8 cellular contexts compared by ENCODE assay signal in the genomic region with DNA sequence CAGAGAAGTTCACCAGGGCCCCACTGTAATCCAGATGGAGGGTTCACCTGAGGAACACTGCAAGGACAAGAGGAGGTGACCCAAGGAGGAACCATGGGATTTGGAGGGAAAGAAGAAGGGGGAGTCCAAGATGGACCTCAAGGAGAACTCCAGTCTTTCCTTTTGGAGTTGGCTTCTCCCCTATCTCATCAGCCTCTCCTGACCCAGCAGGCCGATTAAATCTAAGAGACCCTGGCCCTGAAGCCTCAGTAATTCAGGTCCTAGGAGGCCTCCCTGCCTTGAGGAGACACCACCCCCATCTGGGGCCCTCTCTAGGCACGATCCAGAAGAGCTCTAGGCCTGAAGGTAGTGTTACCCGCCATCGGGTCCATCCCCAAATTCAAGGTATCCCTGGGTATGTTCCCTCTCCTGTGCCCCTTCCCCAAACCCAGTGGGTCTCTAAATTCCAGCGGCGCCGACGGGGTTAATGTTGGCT. TPM values are rescaled to one million over a fixed set of nuclear protein-coding genes. Genes with fewer than 3 reads are reported as not detected.
DNase-seq lines count a peak whose midpoint lies in the region; ATAC-seq lines count a peak whose summit lies in the region.

No MANE protein-coding gene starts in this region.

- CTCF ChIA-PET in activated CD8-positive, alpha-beta T cell treated with anti-CD3 and anti-CD28 coated beads, Interleukin-2, amount 10 ng/mL, durations not matched to agents 7 days and 5 days (lab: Charles Lee) = interaction anchor here (1.1 to 8.3 kb wide), 6 partner anchors 13 to 88 kb away, joined by 4 to 92 read pairs (median 16); partner anchors contain the start of gene DGKZ

- H3K27ac Mint-ChIP-seq in T-helper 2 cell treated with Interferon-gamma antibody and Interleukin-4, amounts not matched to agents 5 μg/mL and 100 μg/mL, for 36 hours = no peak overlapping the region
- H3K27ac Mint-ChIP-seq in activated CD8-positive, alpha-beta T cell treated with anti-CD3 and anti-CD28 coated beads, Interleukin-2, amount 10 ng/mL, durations not matched to agents 7 days and 5 days = no peak overlapping the region
- no peak overlapping the region for H3K27ac Mint-ChIP-seq in stimulated activated effector memory CD8-positive, alpha-beta T cell treated with anti-CD3 and anti-CD28 coated beads, Interleukin-12 subunit alpha, Interleukin-12 subunit beta, amount 100 ng/mL, for 72 hours

- H3K4me3 Mint-ChIP-seq in T-helper 2 cell treated with Interferon-gamma antibody and Interleukin-4, amounts not matched to agents 5 μg/mL and 100 μg/mL, for 36 hours = peak overlapping the region; percentile 75
- H3K4me3 Mint-ChIP-seq in activated CD8-positive, alpha-beta T cell treated with anti-CD3 and anti-CD28 coated beads, Interleukin-2, amount 10 ng/mL, durations not matched to agents 7 days and 5 days = peak overlapping the region; percentile 58
- H3K4me3 Mint-ChIP-seq in stimulated activated effector memory CD8-positive, alpha-beta T cell treated with anti-CD3 and anti-CD28 coated beads, Interleukin-12 subunit alpha, Interleukin-12 subunit beta, amount 100 ng/mL, for 72 hours = peak overlapping the region; percentile 14

- peaks cover 3% of the 10 kb centered on the region for H3K36me3 Mint-ChIP-seq in T-helper 2 cell treated with Interferon-gamma antibody and Interleukin-4, amounts not matched to agents 5 μg/mL and 100 μg/mL, for 36 hours (ENCODE audit: low read depth)
- H3K36me3 Mint-ChIP-seq in activated CD8-positive, alpha-beta T cell treated with anti-CD3 and anti-CD28 coated beads, Interleukin-2, amount 10 ng/mL, durations not matched to agents 7 days and 5 days (ENCODE audit: low read depth) = peaks cover 3% of the 10 kb centered on the region
- H3K36me3 Mint-ChIP-seq in stimulated activated effector memory CD8-positive, alpha-beta T cell treated with anti-CD3 and anti-CD28 coated beads, Interleukin-12 subunit alpha, Interleukin-12 subunit beta, amount 100 ng/mL, for 72 hours = no peaks in the 10 kb centered on the region

- H3K4me3 ChIP-seq in iPS-18c (ENCODE audit: insufficient read depth, low read depth, low read length) = peak overlapping the region; percentile 61; the same call in 1 of the 2 replicates

- no peaks in the 10 kb centered on the region for H3K9me3 Mint-ChIP-seq in T-helper 2 cell treated with Interferon-gamma antibody and Interleukin-4, amounts not matched to agents 5 μg/mL and 100 μg/mL, for 36 hours
- no peaks in the 10 kb centered on the region for H3K9me3 Mint-ChIP-seq in activated CD8-positive, alpha-beta T cell treated with anti-CD3 and anti-CD28 coated beads, Interleukin-2, amount 10 ng/mL, durations not matched to agents 7 days and 5 days (ENCODE audit: insufficient read depth)
- H3K9me3 Mint-ChIP-seq in stimulated activated effector memory CD8-positive, alpha-beta T cell treated with anti-CD3 and anti-CD28 coated beads, Interleukin-12 subunit alpha, Interleukin-12 subunit beta, amount 100 ng/mL, for 72 hours = no peaks in the 10 kb centered on the region

- H3K4me1 Mint-ChIP-seq in T-helper 2 cell treated with Interferon-gamma antibody and Interleukin-4, amounts not matched to agents 5 μg/mL and 100 μg/mL, for 36 hours (ENCODE audit: low read depth) = peaks cover 38% of the 10 kb centered on the region
- H3K4me1 Mint-ChIP-seq in activated CD8-positive, alpha-beta T cell treated with anti-CD3 and anti-CD28 coated beads, Interleukin-2, amount 10 ng/mL, durations not matched to agents 7 days and 5 days (ENCODE audit: low read depth) = peaks cover 46% of the 10 kb centered on the region
- peaks cover 27% of the 10 kb centered on the region for H3K4me1 Mint-ChIP-seq in stimulated activated effector memory CD8-positive, alpha-beta T cell treated with anti-CD3 and anti-CD28 coated beads, Interleukin-12 subunit alpha, Interleukin-12 subunit beta, amount 100 ng/mL, for 72 hours

- no peak for DNase-seq in T-helper 2 cell treated with Interferon-gamma antibody and Interleukin-4, amounts not matched to agents 5 μg/mL and 100 μg/mL, for 36 hours (ENCODE audit: low spot score)
- DNase-seq in T-helper 2 cell (no peak), NCI-H446 (lab: John Stamatoyannopoulos, UW) (no peak)
- DNase-seq in activated CD8-positive, alpha-beta T cell treated with anti-CD3 and anti-CD28 coated beads, Interleukin-2, amount 10 ng/mL, durations not matched to agents 7 days and 5 days = no peak
- no peak for DNase-seq in stimulated activated effector memory CD8-positive, alpha-beta T cell treated with anti-CD3 and anti-CD28 coated beads, Interleukin-12 subunit alpha, Interleukin-12 subunit beta, amount 100 ng/mL, for 72 hours (ENCODE audit: low spot score in 2 of 2)
- no peak for DNase-seq in stimulated activated naive CD4-positive, alpha-beta T cell (lab: John Stamatoyannopoulos, UW)

- no peak for ATAC-seq in activated CD8-positive, alpha-beta T cell treated with anti-CD3 and anti-CD28 coated beads, Interleukin-2, amount 10 ng/mL, durations not matched to agents 7 days and 5 days
- ATAC-seq in stimulated activated effector memory CD8-positive, alpha-beta T cell treated with anti-CD3 and anti-CD28 coated beads, Interleukin-12 subunit alpha, Interleukin-12 subunit beta, amount 100 ng/mL, for 72 hours = no peak
- ATAC-seq in HG03108 (IDR thresholded peaks at IDR 0.05; ENCODE audit: unreplicated experiment) = no peak

- no peaks in the 10 kb centered on the region for H3K9me3 ChIP-seq in iPS-18c (ENCODE audit: control insufficient read depth, insufficient read depth, low read length)

- POLR2A ChIA-PET in activated CD8-positive, alpha-beta T cell treated with anti-CD3 and anti-CD28 coated beads, Interleukin-2, amount 10 ng/mL, durations not matched to agents 7 days and 5 days (lab: Charles Lee) = interaction anchor here (1.1 to 1.5 kb wide), 3 partner anchors 8 to 17 kb away, joined by 3 to 6 read pairs (median 3); no protein-coding TSS in a partner anchor

- peaks cover 60% of the 10 kb centered on the region for H3K27me3 Mint-ChIP-seq in T-helper 2 cell treated with Interferon-gamma antibody and Interleukin-4, amounts not matched to agents 5 μg/mL and 100 μg/mL, for 36 hours (ENCODE audit: low read depth)
- peaks cover 50% of the 10 kb centered on the region for H3K27me3 Mint-ChIP-seq in activated CD8-positive, alpha-beta T cell treated with anti-CD3 and anti-CD28 coated beads, Interleukin-2, amount 10 ng/mL, durations not matched to agents 7 days and 5 days (ENCODE audit: low read depth)

RNA-seq across cellular contexts. Expression of gene DGKZ, which starts 15.1 kb away (rescaled TPM):
- total RNA-seq in activated CD8-positive, alpha-beta T cell treated with anti-CD3 and anti-CD28 coated beads, Interleukin-2, amount 10 ng/mL, durations not matched to agents 7 days and 5 days = 100 to 1,000 TPM; 151 to 152 TPM

RNA-seq across cellular contexts. Expression of gene MDK, which starts 49.3 kb away (rescaled TPM):
- total RNA-seq in activated CD8-positive, alpha-beta T cell treated with anti-CD3 and anti-CD28 coated beads, Interleukin-2, amount 10 ng/mL, durations not matched to agents 7 days and 5 days = 1 to 10 TPM; 6.9 to 7.4 TPM

RNA-seq across cellular contexts. Expression of gene CREB3L1, which starts 54.7 kb away (rescaled TPM):
- not detected for total RNA-seq in activated CD8-positive, alpha-beta T cell treated with anti-CD3 and anti-CD28 coated beads, Interleukin-2, amount 10 ng/mL, durations not matched to agents 7 days and 5 days

RNA-seq across cellular contexts. Expression of gene CHRM4, which starts 59.4 kb away (rescaled TPM):
- under 1 TPM; 0.37 TPM for total RNA-seq in activated CD8-positive, alpha-beta T cell treated with anti-CD3 and anti-CD28 coated beads, Interleukin-2, amount 10 ng/mL, durations not matched to agents 7 days and 5 days

Comparison
In these comparisons a context has a peak if more than half of its experiments do, and no peak if none do; other contexts are left out.
1. H3K4me3 Mint-ChIP-seq: peak in every context shown above with its lines; median percentile 75 in T-helper 2 cell treated with Interferon-gamma antibody and Interleukin-4, amounts not matched to agents 5 μg/mL and 100 μg/mL, for 36 hours; 58 in activated CD8-positive, alpha-beta T cell treated with anti-CD3 and anti-CD28 coated beads, Interleukin-2, amount 10 ng/mL, durations not matched to agents 7 days and 5 days; 14 in stimulated activated effector memory CD8-positive, alpha-beta T cell treated with anti-CD3 and anti-CD28 coated beads, Interleukin-12 subunit alpha, Interleukin-12 subunit beta, amount 100 ng/mL, for 72 hours.